In the genomic region with DNA sequence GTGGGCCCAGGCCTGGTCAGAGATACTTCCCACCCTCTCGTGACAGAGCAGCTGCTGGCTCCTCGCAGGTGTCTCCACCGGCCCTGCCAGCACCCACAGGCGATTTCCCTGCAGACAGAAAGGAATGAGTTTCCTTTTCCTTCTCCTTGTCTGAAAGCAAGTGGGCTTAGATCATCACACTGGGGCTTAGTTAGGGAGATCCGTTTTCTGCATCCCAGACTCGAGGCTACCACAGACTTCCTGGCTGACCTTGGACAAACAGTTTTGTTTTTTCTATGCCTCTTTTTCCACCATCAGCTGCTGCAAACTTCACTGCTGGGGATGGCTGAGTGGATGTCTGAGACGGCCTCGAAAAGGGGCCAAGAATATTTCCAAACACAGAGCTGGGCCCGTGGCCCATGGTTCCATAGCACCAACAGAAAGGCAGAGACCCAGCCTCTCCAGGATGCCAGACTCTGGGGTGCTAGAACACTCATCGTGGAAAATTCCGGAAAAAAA, we compare ENCODE assay signal across 15 cellular contexts.
DNase-seq lines count a peak whose midpoint lies in the region; ATAC-seq and TF ChIP-seq lines count a peak whose summit lies in the region.
"Had no signal": no experiment of that assay in that cellular context is flagged by ENCODE, and none has a peak within 500 bp of the region (broad histone marks: within the 10 kb centered on the region; RNA-seq: fewer than 3 reads in every experiment).

No MANE protein-coding gene starts in this region.

- no peak overlapping the region for H3K27ac Mint-ChIP-seq in activated CD4-positive, alpha-beta memory T cell treated with anti-CD3 and anti-CD28 coated beads, Interleukin-2, amount 10 ng/mL, durations not matched to agents 7 days and 5 days
- H3K27ac Mint-ChIP-seq: activated CD4-positive, alpha-beta memory T cell treated with anti-CD3 and anti-CD28 coated beads for 36 hours had no signal

- ATAC-seq in HG03354 (IDR thresholded peaks at IDR 0.05; ENCODE audit: poor library complexity, severe bottlenecking, unreplicated experiment): no peak

- peaks cover 0 to 2% of the 10 kb centered on the region in 2 donors for H3K4me1 ChIP-seq in ascending aorta
- H3K4me1 ChIP-seq in osteoblast (ENCODE audit: insufficient read depth, low read length): peaks cover 8% of the 10 kb centered on the region
- H3K4me1 ChIP-seq: colonic mucosa, HAP-1 had no signal

- no peaks in the 10 kb centered on the region for H3K4me1 Mint-ChIP-seq in activated CD4-positive, alpha-beta memory T cell treated with anti-CD3 and anti-CD28 coated beads, Interleukin-2, amount 10 ng/mL, durations not matched to agents 7 days and 5 days

- intact Hi-C loops in ascending aorta (cut with DNase I): no loop called here

- H3K36me3 ChIP-seq in ascending aorta (no peaks in the 10 kb centered on the region), osteoblast (ENCODE audit: insufficient read depth, low read length) (no peaks in the 10 kb centered on the region)
- H3K36me3 ChIP-seq: colonic mucosa, HAP-1 had no signal

- H3K4me3 ChIP-seq in AG10803 (ENCODE audit: low read length): no peak overlapping the region
- H3K4me3 ChIP-seq in ascending aorta: no peak overlapping the region
- no peak overlapping the region for H3K4me3 ChIP-seq in foreskin fibroblast (ENCODE audit: low read depth in 1 of 2, low read length in 2 of 2)
- peak overlapping the region; percentile 19 for H3K4me3 ChIP-seq in osteoblast (ENCODE audit: insufficient read depth, low read length)
- H3K4me3 ChIP-seq: colonic mucosa, HAP-1 had no signal

- POLR2A ChIA-PET in activated CD4-positive, alpha-beta memory T cell treated with anti-CD3 and anti-CD28 coated beads, Interleukin-2, amount 10 ng/mL, durations not matched to agents 7 days and 5 days (lab: Charles Lee): no interaction called here

- no peaks in the 10 kb centered on the region for H3K27me3 ChIP-seq in ascending aorta
- H3K27me3 ChIP-seq in osteoblast (ENCODE audit: insufficient read depth, low read length): no peaks in the 10 kb centered on the region
- H3K27me3 ChIP-seq: colonic mucosa had no signal

- H3K27ac ChIP-seq in ascending aorta: peak overlapping the region; percentile 46 to 81
- peak overlapping the region; percentile 36 for H3K27ac ChIP-seq in osteoblast (ENCODE audit: low read depth, low read length)
- H3K27ac ChIP-seq: colonic mucosa had no signal

- no peaks in the 10 kb centered on the region for H3K9me3 Mint-ChIP-seq in activated CD4-positive, alpha-beta memory T cell treated with anti-CD3 and anti-CD28 coated beads, Interleukin-2, amount 10 ng/mL, durations not matched to agents 7 days and 5 days
- H3K9me3 Mint-ChIP-seq: activated CD4-positive, alpha-beta memory T cell treated with anti-CD3 and anti-CD28 coated beads for 36 hours had no signal

- H2AFZ ChIP-seq in osteoblast (ENCODE audit: low read length): peak overlapping the region; percentile 73

- no peaks in the 10 kb centered on the region for H3K9me3 ChIP-seq in ascending aorta
- H3K9me3 ChIP-seq in osteoblast (ENCODE audit: low read depth, low read length): no peaks in the 10 kb centered on the region
- H3K9me3 ChIP-seq: colonic mucosa, HAP-1 had no signal

- CTCF ChIA-PET in activated CD4-positive, alpha-beta memory T cell treated with anti-CD3 and anti-CD28 coated beads, Interleukin-2, amount 10 ng/mL, durations not matched to agents 7 days and 5 days (lab: Charles Lee): no interaction called here

- DNase-seq in AG10803 (ENCODE audit: low read depth): peak; percentile 73
- no peak for DNase-seq in ascending aorta (ENCODE audit: low spot score in 2 of 2)
- peak; percentile 37 to 65 for DNase-seq in foreskin fibroblast
- no peak for DNase-seq in osteoblast (ENCODE audit: insufficient read length, low spot score, missing footprints)
- DNase-seq in activated CD4-positive, alpha-beta memory T cell treated with anti-CD3 and anti-CD28 coated beads, Interleukin-2, amount 10 ng/mL, durations not matched to agents 7 days and 5 days: no peak
- no peak for DNase-seq in HT-29 (ENCODE audit: low spot score)
- no peak for DNase-seq in activated T-cell treated with anti-CD3 and anti-CD28 coated beads, Interleukin-2, amount 50 U/mL, for 1 hour
- DNase-seq: activated CD4-positive, alpha-beta memory T cell treated with anti-CD3 and anti-CD28 coated beads for 36 hours; AML-193; colonic mucosa; DMS53; foreskin melanocyte; NCI-H446 had no signal

- no peaks in the 10 kb centered on the region for H4K20me1 ChIP-seq in osteoblast (ENCODE audit: insufficient read depth, low read length)

- no peak overlapping the region for H3K4me3 Mint-ChIP-seq in activated CD4-positive, alpha-beta memory T cell treated with anti-CD3 and anti-CD28 coated beads, Interleukin-2, amount 10 ng/mL, durations not matched to agents 7 days and 5 days
- H3K4me3 Mint-ChIP-seq: activated CD4-positive, alpha-beta memory T cell treated with anti-CD3 and anti-CD28 coated beads for 36 hours had no signal

- no peak for TF ChIP-seq CTCF in AG10803 (conservative IDR thresholded peaks at IDR 0.05; ENCODE audit: low read length)
- no peak for TF ChIP-seq CTCF in ascending aorta (IDR thresholded peaks at IDR 0.05)
- no peak for TF ChIP-seq CTCF in foreskin fibroblast (IDR thresholded peaks at IDR 0.05; ENCODE audit: low read depth, low read length)
- no peak for TF ChIP-seq CTCF in osteoblast (IDR thresholded peaks at IDR 0.05; ENCODE audit: extremely low read depth, low read depth, low read length)

- peak overlapping the region; percentile 58 for H3K4me2 ChIP-seq in osteoblast (ENCODE audit: insufficient read depth, low read length)

- H3K79me2 ChIP-seq in osteoblast (ENCODE audit: insufficient read depth, low read length): no peaks in the 10 kb centered on the region

- no peaks in the 10 kb centered on the region for H3K36me3 Mint-ChIP-seq in activated CD4-positive, alpha-beta memory T cell treated with anti-CD3 and anti-CD28 coated beads, Interleukin-2, amount 10 ng/mL, durations not matched to agents 7 days and 5 days (ENCODE audit: low read depth)
- H3K36me3 Mint-ChIP-seq: activated CD4-positive, alpha-beta memory T cell treated with anti-CD3 and anti-CD28 coated beads for 36 hours had no signal

- H3K27me3 Mint-ChIP-seq in activated CD4-positive, alpha-beta memory T cell treated with anti-CD3 and anti-CD28 coated beads, Interleukin-2, amount 10 ng/mL, durations not matched to agents 7 days and 5 days: peaks cover 5% of the 10 kb centered on the region
- H3K27me3 Mint-ChIP-seq: activated CD4-positive, alpha-beta memory T cell treated with anti-CD3 and anti-CD28 coated beads for 36 hours had no signal

Comparison
In these comparisons a context has a peak if more than half of its experiments do, and no peak if none do; other contexts are left out.
1. DNase-seq: peak in AG10803 (single experiment) and foreskin fibroblast (2 of 2); none in ascending aorta (0 of 2), osteoblast (single experiment), activated CD4-positive, alpha-beta memory T cell treated with anti-CD3 and anti-CD28 coated beads, Interleukin-2, amount 10 ng/mL, durations not matched to agents 7 days and 5 days (single experiment), HT-29 (single experiment) and activated T-cell treated with anti-CD3 and anti-CD28 coated beads, Interleukin-2, amount 50 U/mL, for 1 hour (single experiment).